Comparison of ENCODE assay signal across 27 cellular contexts in the genomic region with DNA sequence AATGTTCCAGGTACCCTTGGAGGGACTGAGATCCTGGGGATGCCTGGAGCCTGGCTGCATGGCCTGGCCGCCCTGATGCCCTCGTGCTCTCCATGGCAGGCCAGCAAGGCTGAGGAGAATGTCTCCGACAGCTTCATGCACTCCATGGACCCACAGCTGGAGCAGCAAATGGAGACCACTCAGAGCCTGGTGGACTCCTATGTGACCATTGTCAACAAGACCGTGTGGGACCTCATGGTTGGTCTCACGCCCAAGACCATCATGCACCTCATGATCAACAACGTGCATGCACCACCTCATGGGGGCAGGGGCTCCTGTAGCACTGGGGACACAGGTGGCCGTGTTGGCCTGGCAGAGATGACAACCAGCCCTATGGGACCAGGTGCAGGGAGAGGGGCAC. TPM values are rescaled to one million over a fixed set of nuclear protein-coding genes. Genes with fewer than 3 reads are reported as not detected.
"Had no signal": no experiment of that assay in that cellular context is flagged by ENCODE, and none has a peak within 500 bp of the region (broad histone marks: within the 10 kb centered on the region; RNA-seq: fewer than 3 reads in every experiment).

No MANE protein-coding gene starts in this region.

- H3K36me3 ChIP-seq: ascending aorta, cardiac muscle cell, gastroesophageal sphincter, transverse colon, uterus had no signal

- DNase-seq: activated CD4-positive, alpha-beta T cell treated with anti-CD3 and anti-CD28 coated beads for 4 hours; activated CD8-positive, alpha-beta T cell treated with anti-CD3 and anti-CD28 coated beads for 36 hours; cortex of kidney; effector memory CD8-positive, alpha-beta T cell; nucleus accumbens; stimulated activated CD4-positive, alpha-beta T cell treated with anti-CD3 and anti-CD28 coated beads, Interleukin-2, amount 100 ng/mL, for 48 hours; stimulated activated naive CD4-positive, alpha-beta T cell treated with Interleukin-2 at 50 U/mL for 16 hours; testis; transverse colon; uterus had no signal

- H3K9me3 Mint-ChIP-seq: activated CD8-positive, alpha-beta T cell treated with anti-CD3 and anti-CD28 coated beads for 36 hours; activated T-helper 1 cell treated with anti-CD3 and anti-CD28 coated beads, Interleukin-12 subunit alpha, Interleukin-12 subunit beta, Interleukin-2, Interleukin-4 antibody, amounts not matched to agents 30 ng/mL and 10 ng/mL and 1 ng/mL, durations not matched to agents 14 hours and 24 hours and 36 hours; effector memory CD8-positive, alpha-beta T cell; memory B cell; naive thymus-derived CD8-positive, alpha-beta T cell; neural crest cell had no signal

- H3K9me3 ChIP-seq: ascending aorta, gastroesophageal sphincter, testis, transverse colon, uterus had no signal

- H3K4me3 Mint-ChIP-seq: activated CD8-positive, alpha-beta T cell treated with anti-CD3 and anti-CD28 coated beads for 36 hours; activated naive CD8-positive, alpha-beta T cell; activated T-helper 1 cell treated with anti-CD3 and anti-CD28 coated beads, Interleukin-12 subunit alpha, Interleukin-12 subunit beta, Interleukin-2, Interleukin-4 antibody, amounts not matched to agents 30 ng/mL and 10 ng/mL and 1 ng/mL, durations not matched to agents 14 hours and 24 hours and 36 hours; brain; effector memory CD8-positive, alpha-beta T cell; memory B cell; naive thymus-derived CD8-positive, alpha-beta T cell; neural crest cell had no signal

- H3K27ac ChIP-seq: ascending aorta, cardiac muscle cell, gastroesophageal sphincter, hepatocyte, SK-N-MC, testis, transverse colon, uterus had no signal

- H3K4me3 ChIP-seq: ascending aorta, cardiac muscle cell, gastroesophageal sphincter, hepatocyte, SK-N-MC, testis, transverse colon, uterus had no signal

- H3K27me3 Mint-ChIP-seq: activated naive CD8-positive, alpha-beta T cell had no signal

- H3K4me1 Mint-ChIP-seq: brain, memory B cell, neural crest cell had no signal

- H3K27ac Mint-ChIP-seq: activated CD8-positive, alpha-beta T cell treated with anti-CD3 and anti-CD28 coated beads for 36 hours; activated naive CD8-positive, alpha-beta T cell; activated T-helper 1 cell treated with anti-CD3 and anti-CD28 coated beads, Interleukin-12 subunit alpha, Interleukin-12 subunit beta, Interleukin-2, Interleukin-4 antibody, amounts not matched to agents 30 ng/mL and 10 ng/mL and 1 ng/mL, durations not matched to agents 14 hours and 24 hours and 36 hours; brain; effector memory CD8-positive, alpha-beta T cell; memory B cell; naive thymus-derived CD8-positive, alpha-beta T cell had no signal

- H3K27me3 ChIP-seq: ascending aorta, cardiac muscle cell, hepatocyte, testis, transverse colon, uterus had no signal

- H3K4me1 ChIP-seq: ascending aorta, gastroesophageal sphincter, testis, transverse colon, uterus had no signal

- ATAC-seq: activated CD8-positive, alpha-beta T cell treated with anti-CD3 and anti-CD28 coated beads for 36 hours; effector memory CD8-positive, alpha-beta T cell; gastroesophageal sphincter; left colon; naive thymus-derived CD8-positive, alpha-beta T cell had no signal

- H3K36me3 Mint-ChIP-seq: brain had no signal

RNA-seq across cellular contexts. Expression of a gene that starts 19.7 kb away (rescaled TPM):
- total RNA-seq: activated CD8-positive, alpha-beta T cell treated with anti-CD3 and anti-CD28 coated beads for 36 hours; activated T-helper 1 cell treated with anti-CD3 and anti-CD28 coated beads, Interleukin-12 subunit alpha, Interleukin-12 subunit beta, Interleukin-2, Interleukin-4 antibody, amounts not matched to agents 30 ng/mL and 10 ng/mL and 1 ng/mL, durations not matched to agents 14 hours and 24 hours and 36 hours; ascending aorta; endothelial cell of umbilical vein; fibroblast of villous mesenchyme; hepatocyte; left colon; neural crest cell; right cardiac atrium; transverse colon had no signal
- polyA plus RNA-seq: cardiac muscle cell, endothelial cell of umbilical vein, fibroblast of lung, hepatocyte, keratinocyte, right cardiac atrium had no signal
